In the genomic region with DNA sequence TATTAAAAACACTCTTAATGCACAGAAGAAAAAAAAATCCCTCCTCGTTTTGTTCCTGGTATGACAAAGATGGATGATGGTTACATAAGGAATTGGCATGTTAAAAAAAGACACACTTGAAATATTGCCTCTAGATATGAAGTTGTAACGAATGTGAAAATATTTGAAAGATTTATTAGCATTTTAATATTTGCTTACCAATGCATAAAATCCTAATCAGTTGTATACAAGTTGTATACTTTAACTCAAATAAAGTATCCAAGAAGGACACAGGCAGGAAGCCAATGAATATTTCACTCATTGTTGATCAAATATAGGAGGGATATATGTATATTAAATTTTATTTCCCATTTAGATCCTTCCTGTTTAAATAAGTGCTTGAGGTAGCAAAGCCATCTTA, we compare ENCODE assay signal across 23 cellular contexts.
"Had no signal": no experiment of that assay in that cellular context is flagged by ENCODE, and none has a peak within 500 bp of the region (broad histone marks: within the 10 kb centered on the region; RNA-seq: fewer than 3 reads in every experiment).

No MANE protein-coding gene starts in this region.

- ATAC-seq: foreskin keratinocyte, gastroesophageal sphincter, heart left ventricle, left cardiac atrium, left lung, left ventricle myocardium superior, lower lobe of right lung, mucosa of descending colon had no signal

- H2AFZ ChIP-seq: hepatocyte had no signal

- H3K36me3 ChIP-seq: esophagus muscularis mucosa, gastroesophageal sphincter, heart left ventricle, left lung, lower lobe of right lung had no signal

- H3K79me2 ChIP-seq: hepatocyte had no signal

- H3K9me3 ChIP-seq: mucosa of descending colon had no signal

- H3K27ac ChIP-seq: coronary artery, esophagus muscularis mucosa, foreskin keratinocyte, gastroesophageal sphincter, heart left ventricle, hepatocyte, left lung, lower lobe of right lung had no signal

- DNase-seq: dermis blood vessel endothelial cell; dorsolateral prefrontal cortex; effector CD4-positive, alpha-beta T cell; effector memory CD4-positive, alpha-beta T cell; foreskin keratinocyte; heart left ventricle; hypothalamus; immature natural killer cell; left cardiac atrium; left lung; left ventricle myocardium superior; lower lobe of right lung; mesenchymal stem cell; mucosa of descending colon; naive B cell had no signal

- H3K4me2 ChIP-seq: hepatocyte had no signal

- FAIRE-seq: endothelial cell of umbilical vein, frontal cortex, islet of Langerhans, keratinocyte had no signal

- H3K4me3 ChIP-seq: coronary artery, esophagus muscularis mucosa, gastroesophageal sphincter, heart left ventricle, hepatocyte, left lung, lower lobe of right lung, mucosa of descending colon had no signal

- H3K27me3 ChIP-seq: foreskin keratinocyte had no signal

- H3K4me1 ChIP-seq: esophagus muscularis mucosa, foreskin keratinocyte, gastroesophageal sphincter, left lung, lower lobe of right lung had no signal
